In the genomic region with DNA sequence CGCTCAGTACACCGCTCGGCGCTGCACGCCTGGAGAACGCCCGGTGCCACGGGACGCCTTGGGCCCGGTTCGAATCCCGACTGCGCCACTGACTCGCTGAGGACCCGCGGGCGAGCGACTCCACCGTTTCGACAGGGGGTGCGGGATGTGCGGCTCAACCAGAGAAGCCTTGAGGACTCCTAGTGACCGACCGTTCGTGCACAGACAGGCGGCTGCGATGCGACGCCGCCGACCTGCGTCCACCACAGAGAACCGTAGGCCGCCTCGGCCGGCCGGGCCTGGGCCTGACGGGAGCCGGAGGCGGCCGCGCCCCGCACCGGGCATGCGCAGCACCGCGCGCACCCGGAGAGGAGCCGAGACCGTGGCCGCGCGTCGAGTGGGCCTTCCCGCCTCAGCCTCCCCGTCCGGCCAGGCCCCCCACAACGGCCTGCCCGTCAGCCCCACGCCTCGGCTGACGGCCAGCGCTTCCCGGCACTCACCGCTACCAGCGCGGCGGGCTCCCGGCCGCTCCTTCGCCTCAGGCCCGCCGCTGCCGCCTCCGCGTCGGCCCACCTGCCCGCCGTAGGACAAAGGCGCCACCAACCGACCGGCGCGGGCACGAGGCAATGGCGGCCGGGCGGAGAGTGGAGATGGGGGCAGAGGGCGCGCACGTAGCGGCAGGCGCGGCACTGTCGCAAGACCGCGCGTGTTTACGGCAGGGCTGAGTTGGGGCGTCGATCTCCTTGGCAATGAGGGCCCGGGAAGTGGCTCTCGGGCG, we compare ENCODE assay signal across 1 cellular context.
TF ChIP-seq lines count a peak whose summit lies in the region.

A gene (minus strand): TSS at position 625 of the 757 bp plus-strand sequence. CDS start 10,538 bp downstream, outside the sequence.

TF ChIP-seq in WTC11, 78 proteins besides CTCF, POLR2A, EP300 and RAD21 (continued from another document):
- TF ChIP-seq, protein P1, sequence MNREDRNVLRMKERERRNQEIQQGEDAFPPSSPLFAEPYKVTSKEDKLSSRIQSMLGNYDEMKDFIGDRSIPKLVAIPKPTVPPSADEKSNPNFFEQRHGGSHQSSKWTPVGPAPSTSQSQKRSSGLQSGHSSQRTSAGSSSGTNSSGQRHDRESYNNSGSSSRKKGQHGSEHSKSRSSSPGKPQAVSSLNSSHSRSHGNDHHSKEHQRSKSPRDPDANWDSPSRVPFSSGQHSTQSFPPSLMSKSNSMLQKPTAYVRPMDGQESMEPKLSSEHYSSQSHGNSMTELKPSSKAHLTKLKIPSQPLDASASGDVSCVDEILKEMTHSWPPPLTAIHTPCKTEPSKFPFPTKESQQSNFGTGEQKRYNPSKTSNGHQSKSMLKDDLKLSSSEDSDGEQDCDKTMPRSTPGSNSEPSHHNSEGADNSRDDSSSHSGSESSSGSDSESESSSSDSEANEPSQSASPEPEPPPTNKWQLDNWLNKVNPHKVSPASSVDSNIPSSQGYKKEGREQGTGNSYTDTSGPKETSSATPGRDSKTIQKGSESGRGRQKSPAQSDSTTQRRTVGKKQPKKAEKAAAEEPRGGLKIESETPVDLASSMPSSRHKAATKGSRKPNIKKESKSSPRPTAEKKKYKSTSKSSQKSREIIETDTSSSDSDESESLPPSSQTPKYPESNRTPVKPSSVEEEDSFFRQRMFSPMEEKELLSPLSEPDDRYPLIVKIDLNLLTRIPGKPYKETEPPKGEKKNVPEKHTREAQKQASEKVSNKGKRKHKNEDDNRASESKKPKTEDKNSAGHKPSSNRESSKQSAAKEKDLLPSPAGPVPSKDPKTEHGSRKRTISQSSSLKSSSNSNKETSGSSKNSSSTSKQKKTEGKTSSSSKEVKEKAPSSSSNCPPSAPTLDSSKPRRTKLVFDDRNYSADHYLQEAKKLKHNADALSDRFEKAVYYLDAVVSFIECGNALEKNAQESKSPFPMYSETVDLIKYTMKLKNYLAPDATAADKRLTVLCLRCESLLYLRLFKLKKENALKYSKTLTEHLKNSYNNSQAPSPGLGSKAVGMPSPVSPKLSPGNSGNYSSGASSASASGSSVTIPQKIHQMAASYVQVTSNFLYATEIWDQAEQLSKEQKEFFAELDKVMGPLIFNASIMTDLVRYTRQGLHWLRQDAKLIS (CRISPR knock-in tag; IDR thresholded peaks at IDR 0.05; ENCODE audit: borderline replicate concordance): no peak
- TF ChIP-seq ELF4 (CRISPR knock-in tag; IDR thresholded peaks at IDR 0.05; ENCODE audit: low read depth): peak; percentile 41; the same call in 1 of the 2 replicates
- peak; percentile 74 for TF ChIP-seq ZNF219 (CRISPR knock-in tag; IDR thresholded peaks at IDR 0.05; ENCODE audit: borderline replicate concordance)
- TF ChIP-seq NR1H2 (CRISPR knock-in tag; IDR thresholded peaks at IDR 0.05): no peak
- TF ChIP-seq TEAD4 (CRISPR knock-in tag; IDR thresholded peaks at IDR 0.05): peak; percentile 11; the same call in 1 of the 2 replicates
- no peak for TF ChIP-seq ZNF138 (CRISPR knock-in tag; conservative IDR thresholded peaks at IDR 0.05)
- peak; percentile 96 for TF ChIP-seq ETV6 (CRISPR knock-in tag; IDR thresholded peaks at IDR 0.05)
- no peak for TF ChIP-seq ATF1 (CRISPR knock-in tag; IDR thresholded peaks at IDR 0.05)
TF ChIP-seq in WTC11: peak in this region for 29.
